ENCODE assay signal across 8 cellular contexts in the genomic region with DNA sequence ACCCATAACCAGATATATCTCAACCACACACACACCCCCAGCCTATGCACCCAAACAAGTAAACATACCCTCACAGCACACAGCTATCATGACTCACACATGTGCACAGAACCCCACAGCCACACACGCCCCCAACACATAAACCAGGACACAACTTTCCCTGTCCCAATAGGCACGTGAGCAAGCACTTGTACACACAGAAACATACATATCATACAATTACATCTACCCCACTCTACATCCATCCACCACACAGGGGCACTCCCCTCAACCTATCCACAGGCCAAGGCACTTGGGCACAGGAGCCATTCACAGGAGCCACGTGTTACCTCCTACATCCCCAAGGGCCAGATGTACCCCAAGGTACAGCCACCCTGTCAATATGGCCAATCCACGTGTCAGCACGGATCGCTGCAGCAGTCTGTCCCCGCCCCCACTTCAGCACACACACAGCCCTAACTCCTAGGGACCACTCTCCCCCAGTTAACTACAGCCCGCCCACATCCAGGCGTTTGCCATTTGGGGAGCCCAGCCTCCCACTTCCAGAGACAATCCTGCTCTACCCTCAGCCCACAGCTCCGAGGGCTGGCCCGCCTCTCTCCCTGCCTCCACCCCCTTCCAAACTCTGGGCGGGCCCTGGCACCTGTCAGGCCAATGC.
A peak's percentile ranks its signal among the peaks of the same experiment; 100 is the strongest.
DNase-seq lines count a peak whose midpoint lies in the region; ATAC-seq and TF ChIP-seq lines count a peak whose summit lies in the region.

No MANE protein-coding gene starts in this region.

- intact Hi-C loops in dorsolateral prefrontal cortex (cut with DNase I), result no loop called here

- peak; percentile 29 for ATAC-seq in HG03439 (IDR thresholded peaks at IDR 0.05; ENCODE audit: unreplicated experiment)
- no peak for ATAC-seq in omental fat pad (ENCODE audit: low FRiP score)

- DNase-seq in GM20000 (ENCODE audit: low spot score), result peak; percentile 76
- DNase-seq in dorsolateral prefrontal cortex, result peak in 2 of 10 donors; percentile 58 to 66
- no peak for DNase-seq in stimulated activated CD4-positive, alpha-beta T cell treated with anti-CD3 and anti-CD28 coated beads, Interleukin-2, amount 100 ng/mL, for 24 hours
- DNase-seq in ACHN, result no peak
- DNase-seq in omental fat pad (ENCODE audit: low spot score), result no peak
- DNase-seq in medulla oblongata (ENCODE audit: extremely low spot score), result no peak

- H3K4me3 ChIP-seq in GM08714 (ENCODE audit: low read length) (peak overlapping the region; percentile 46; the same call in 1 of the 2 replicates), dorsolateral prefrontal cortex (peak overlapping the region; percentile 29 to 85 (median 72))

- no peak for TF ChIP-seq CTCF in GM20000 (IDR thresholded peaks at IDR 0.05; ENCODE audit: extremely low read depth, missing control alignments)
- no peak for TF ChIP-seq CTCF in dorsolateral prefrontal cortex (IDR thresholded peaks at IDR 0.05 in 54 of 56, conservative IDR thresholded peaks at IDR 0.05 in 2 of 56; ENCODE audit: low read depth in 1 of 56, partially characterized antibody in 56 of 56)
- no peak for TF ChIP-seq CTCF in omental fat pad (IDR thresholded peaks at IDR 0.05)

- H3K27ac ChIP-seq in dorsolateral prefrontal cortex, result peak overlapping the region in 58 of 59 donors; percentile 51 to 98 (median 91)

- no peaks in the 10 kb centered on the region for H3K27me3 ChIP-seq in dorsolateral prefrontal cortex

- in situ Hi-C loops in ACHN (cut with HindIII; ENCODE audit: low pct_ligation_motif_present, low pct_unique_long_range_greater_than_20kb, low sequenced_read_pairs), result no loop called here
